In the genomic region with DNA sequence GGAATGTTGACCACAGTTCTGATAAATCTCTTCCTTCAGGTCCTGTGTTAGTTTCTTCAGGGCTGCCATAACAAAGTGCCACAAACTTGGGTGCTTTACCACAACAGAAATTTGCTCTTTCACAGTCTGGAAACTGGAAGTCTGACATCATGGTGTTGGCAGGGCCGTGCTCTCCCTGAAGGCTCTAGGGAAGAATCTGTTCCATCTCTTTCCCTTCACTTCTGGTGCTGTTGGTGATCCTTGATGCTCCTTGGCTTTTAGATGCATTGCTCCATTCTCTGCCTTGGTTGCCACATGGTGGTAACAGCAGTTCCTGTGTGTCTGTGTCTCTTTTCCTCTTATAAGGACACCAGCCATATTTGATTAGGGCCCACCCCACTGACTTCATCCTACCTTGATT, we compare ENCODE assay signal across 25 cellular contexts. TPM values are rescaled to one million over a fixed set of nuclear protein-coding genes. Genes with fewer than 3 reads are reported as not detected.
A peak's percentile ranks its signal among the peaks of the same experiment; 100 is the strongest.
DNase-seq lines count a peak whose midpoint lies in the region; ATAC-seq, FAIRE-seq and TF ChIP-seq lines count a peak whose summit lies in the region.
"Had no signal": no experiment of that assay in that cellular context is flagged by ENCODE, and none has a peak within 500 bp of the region (broad histone marks: within the 10 kb centered on the region; RNA-seq: fewer than 3 reads in every experiment).

No MANE protein-coding gene starts in this region.

- H3K4me3 ChIP-seq in HEK293 (ENCODE audit: low read depth, low read length) (no peak overlapping the region), astrocyte (ENCODE audit: insufficient read depth, low read depth, low read length) (no peak overlapping the region)
- H3K4me3 ChIP-seq: spleen had no signal

- BruUV-seq in Calu3 (replicated peaks; lab: Mats Ljungman, UMichigan) = no TSS peak

- H3K9ac ChIP-seq in astrocyte (ENCODE audit: low read length) = no peak overlapping the region
- H3K9ac ChIP-seq: parathyroid adenoma had no signal

- DNase-seq in Calu3 = no peak
- no peak for DNase-seq in astrocyte (ENCODE audit: low read depth)
- no peak for DNase-seq in nephron progenitor cell
- DNase-seq in stimulated activated naive B cell treated with anti-CD40 and anti-IgM and Interleukin-4, amounts not matched to agents 10 μg/mL and 1 μg/mL and 100 μg/mL, for 72 hours = no peak
- DNase-seq: activated CD4-positive, alpha-beta T cell treated with anti-CD3 and anti-CD28 coated beads for 48 hours; activated naive CD4-positive, alpha-beta T cell treated with anti-CD3 and anti-CD28 coated beads, Interleukin-2, amount 10 ng/mL, durations not matched to agents 7 days and 5 days; C1 segment of cervical spinal cord; H9; hypothalamus; NCI-H1092 treated with DMSO at 0.1 percent for 48 hours; NCI-H1694 treated with DMSO at 0.1 percent for 48 hours; NCI-H2171; NCI-H510A; right cardiac atrium; RPMI8226; spleen; stimulated activated CD4-positive, alpha-beta T cell treated with anti-CD3 and anti-CD28 coated beads, Interleukin-2, amount 100 ng/mL, for 24 hours; stimulated activated naive CD8-positive, alpha-beta T cell treated with anti-CD3 and anti-CD28 coated beads, Interleukin-15, amount 100 ng/mL, for 72 hours had no signal

- H3K4me1 ChIP-seq in HEK293 (ENCODE audit: control insufficient read depth, insufficient read depth, low read length) (peaks cover 20% of the 10 kb centered on the region), astrocyte (ENCODE audit: insufficient read depth, low read length) (peaks cover 37% of the 10 kb centered on the region)
- H3K4me1 ChIP-seq: parathyroid adenoma, spleen had no signal

- H2AFZ ChIP-seq in astrocyte (ENCODE audit: low read depth, low read length) = no peak overlapping the region
- H2AFZ ChIP-seq: parathyroid adenoma had no signal

- ATAC-seq in HG03442 (IDR thresholded peaks at IDR 0.05; ENCODE audit: unreplicated experiment) (no peak), HG03095 (IDR thresholded peaks at IDR 0.05; ENCODE audit: unreplicated experiment) (no peak)
- no peak for ATAC-seq in stimulated activated naive B cell treated with anti-CD40 and anti-IgM and Interleukin-4, amounts not matched to agents 10 μg/mL and 1 μg/mL and 100 μg/mL, for 72 hours (replicated peaks)
- ATAC-seq: activated T-helper 17 cell treated with anti-CD3 and anti-CD28 coated beads, Interleukin-2, amount 50 U/mL, for 72 hours; right cardiac atrium; stimulated activated naive CD8-positive, alpha-beta T cell treated with anti-CD3 and anti-CD28 coated beads, Interleukin-15, amount 100 ng/mL, for 72 hours had no signal

- H3K4me2 ChIP-seq in astrocyte (ENCODE audit: low read length) = no peak overlapping the region

- FAIRE-seq in astrocyte (lab: Jason Lieb, UNC) = no peak
- FAIRE-seq: GM12892 had no signal

- H3K27ac ChIP-seq in HEK293 (ENCODE audit: extremely low read depth, low read depth, low read length) = no peak overlapping the region
- peak overlapping the region; percentile 25 for H3K27ac ChIP-seq in astrocyte (ENCODE audit: low read depth, low read length)
- H3K27ac ChIP-seq: parathyroid adenoma, spleen had no signal

- peaks cover 70% of the 10 kb centered on the region for H4K20me1 ChIP-seq in astrocyte (ENCODE audit: insufficient read depth, low read length)

- H3K36me3 Mint-ChIP-seq in Calu3 (ENCODE audit: insufficient read depth, unreplicated experiment) = peaks cover 51% of the 10 kb centered on the region
- H3K36me3 Mint-ChIP-seq in astrocyte (ENCODE audit: low read depth, unreplicated experiment) = peaks cover 12% of the 10 kb centered on the region
- peaks cover 85% of the 10 kb centered on the region for H3K36me3 Mint-ChIP-seq in nephron progenitor cell (ENCODE audit: low read depth)
- no peaks in the 10 kb centered on the region for H3K36me3 Mint-ChIP-seq in stimulated activated naive B cell treated with anti-CD40 and anti-IgM and Interleukin-4, amounts not matched to agents 10 μg/mL and 1 μg/mL and 100 μg/mL, for 72 hours
- H3K36me3 Mint-ChIP-seq: activated naive CD4-positive, alpha-beta T cell treated with anti-CD3 and anti-CD28 coated beads, Interleukin-2, amount 10 ng/mL, durations not matched to agents 7 days and 5 days had no signal

- CTCF ChIA-PET in Calu3 (lab: Charles Lee) = no interaction called here
- CTCF ChIA-PET in HEK293 (lab: Yijun Ruan, JAX) = no interaction called here

- peaks cover 0 to 4% of the 10 kb centered on the region in 2 experiments; a peak in 1 of 3 replicates for H3K36me3 ChIP-seq in HEK293 (ENCODE audit: control insufficient read depth in 2 of 2, insufficient read depth in 1 of 2, low read length in 2 of 2)
- H3K36me3 ChIP-seq in astrocyte (ENCODE audit: insufficient read depth, low read length) = peaks cover 64% of the 10 kb centered on the region
- H3K36me3 ChIP-seq: spleen had no signal

- TF ChIP-seq CTCF in Calu3 (IDR thresholded peaks at IDR 0.05; ENCODE audit: unreplicated experiment) (no peak), HEK293 (tag by site-specific recombination; IDR thresholded peaks at IDR 0.05) (no peak), astrocyte (IDR thresholded peaks at IDR 0.05; ENCODE audit: insufficient read depth, low read depth, low read length) (no peak), nephron progenitor cell (IDR thresholded peaks at IDR 0.05) (no peak)

- no peak overlapping the region for H3K4me3 Mint-ChIP-seq in Calu3 (ENCODE audit: low read depth, unreplicated experiment)
- no peak overlapping the region for H3K4me3 Mint-ChIP-seq in astrocyte (ENCODE audit: unreplicated experiment)
- H3K4me3 Mint-ChIP-seq in nephron progenitor cell = no peak overlapping the region
- H3K4me3 Mint-ChIP-seq in stimulated activated naive B cell treated with anti-CD40 and anti-IgM and Interleukin-4, amounts not matched to agents 10 μg/mL and 1 μg/mL and 100 μg/mL, for 72 hours = no peak overlapping the region
- H3K4me3 Mint-ChIP-seq: activated naive CD4-positive, alpha-beta T cell treated with anti-CD3 and anti-CD28 coated beads, Interleukin-2, amount 10 ng/mL, durations not matched to agents 7 days and 5 days; activated T-helper 17 cell treated with anti-CD3 and anti-CD28 coated beads, Interleukin-2, amount 50 U/mL, for 72 hours; brain; H9; stimulated activated naive CD8-positive, alpha-beta T cell treated with anti-CD3 and anti-CD28 coated beads, Interleukin-15, amount 100 ng/mL, for 72 hours had no signal

- H3K79me2 ChIP-seq in astrocyte (ENCODE audit: insufficient read depth, low read length) = peaks cover 99% of the 10 kb centered on the region
- H3K79me2 ChIP-seq: parathyroid adenoma had no signal

- H3K27me3 ChIP-seq in astrocyte (ENCODE audit: insufficient read depth, low read length) = no peaks in the 10 kb centered on the region
- H3K27me3 ChIP-seq: spleen had no signal

- intact Hi-C loops in Calu3 (cut with micrococcal nuclease; ENCODE audit: unreplicated experiment) = no loop called here

- no peaks in the 10 kb centered on the region for H3K9me3 ChIP-seq in HEK293 (ENCODE audit: control insufficient read depth, insufficient read depth, low read depth, low read length)
- H3K9me3 ChIP-seq in astrocyte (ENCODE audit: insufficient read depth, low read depth, low read length) = no peaks in the 10 kb centered on the region
- H3K9me3 ChIP-seq: spleen had no signal

- POLR2A ChIA-PET in HEK293 (lab: Yijun Ruan, JAX) = interaction anchor here (1.1 kb wide), 1 partner anchor 8 kb away, joined by 3 read pairs; no protein-coding TSS in a partner anchor

- H3K4me1 Mint-ChIP-seq in Calu3 (ENCODE audit: low read depth, unreplicated experiment) (peaks cover 45% of the 10 kb centered on the region), astrocyte (ENCODE audit: low read depth, unreplicated experiment) (peaks cover 41% of the 10 kb centered on the region), nephron progenitor cell (peaks cover 52% of the 10 kb centered on the region)
- H3K4me1 Mint-ChIP-seq in stimulated activated naive B cell treated with anti-CD40 and anti-IgM and Interleukin-4, amounts not matched to agents 10 μg/mL and 1 μg/mL and 100 μg/mL, for 72 hours = no peaks in the 10 kb centered on the region
- H3K4me1 Mint-ChIP-seq: activated naive CD4-positive, alpha-beta T cell treated with anti-CD3 and anti-CD28 coated beads, Interleukin-2, amount 10 ng/mL, durations not matched to agents 7 days and 5 days; activated T-helper 17 cell treated with anti-CD3 and anti-CD28 coated beads, Interleukin-2, amount 50 U/mL, for 72 hours; stimulated activated naive CD8-positive, alpha-beta T cell treated with anti-CD3 and anti-CD28 coated beads, Interleukin-15, amount 100 ng/mL, for 72 hours had no signal

- H3K9me3 Mint-ChIP-seq in Calu3 (ENCODE audit: low read depth, unreplicated experiment) (no peaks in the 10 kb centered on the region), astrocyte (ENCODE audit: unreplicated experiment) (no peaks in the 10 kb centered on the region), nephron progenitor cell (no peaks in the 10 kb centered on the region)
- H3K9me3 Mint-ChIP-seq in stimulated activated naive B cell treated with anti-CD40 and anti-IgM and Interleukin-4, amounts not matched to agents 10 μg/mL and 1 μg/mL and 100 μg/mL, for 72 hours = no peaks in the 10 kb centered on the region
- H3K9me3 Mint-ChIP-seq: activated naive CD4-positive, alpha-beta T cell treated with anti-CD3 and anti-CD28 coated beads, Interleukin-2, amount 10 ng/mL, durations not matched to agents 7 days and 5 days; activated T-helper 17 cell treated with anti-CD3 and anti-CD28 coated beads, Interleukin-2, amount 50 U/mL, for 72 hours; brain; H9; stimulated activated naive CD8-positive, alpha-beta T cell treated with anti-CD3 and anti-CD28 coated beads, Interleukin-15, amount 100 ng/mL, for 72 hours had no signal

- H3K27ac Mint-ChIP-seq in Calu3 (ENCODE audit: unreplicated experiment) = peak overlapping the region; percentile 5
- peak overlapping the region; percentile 70 for H3K27ac Mint-ChIP-seq in astrocyte (ENCODE audit: unreplicated experiment)
- H3K27ac Mint-ChIP-seq in nephron progenitor cell = peak overlapping the region; percentile 95
- H3K27ac Mint-ChIP-seq in stimulated activated naive B cell treated with anti-CD40 and anti-IgM and Interleukin-4, amounts not matched to agents 10 μg/mL and 1 μg/mL and 100 μg/mL, for 72 hours = no peak overlapping the region
- H3K27ac Mint-ChIP-seq: activated naive CD4-positive, alpha-beta T cell treated with anti-CD3 and anti-CD28 coated beads, Interleukin-2, amount 10 ng/mL, durations not matched to agents 7 days and 5 days; activated T-helper 17 cell treated with anti-CD3 and anti-CD28 coated beads, Interleukin-2, amount 50 U/mL, for 72 hours; brain; H9; stimulated activated naive CD8-positive, alpha-beta T cell treated with anti-CD3 and anti-CD28 coated beads, Interleukin-15, amount 100 ng/mL, for 72 hours had no signal

- H3K27me3 Mint-ChIP-seq in Calu3 (ENCODE audit: unreplicated experiment) = no peaks in the 10 kb centered on the region
- H3K27me3 Mint-ChIP-seq in astrocyte (ENCODE audit: low read depth, unreplicated experiment) = no peaks in the 10 kb centered on the region
- no peaks in the 10 kb centered on the region for H3K27me3 Mint-ChIP-seq in nephron progenitor cell (ENCODE audit: low read depth, poor library complexity)
- no peaks in the 10 kb centered on the region for H3K27me3 Mint-ChIP-seq in stimulated activated naive B cell treated with anti-CD40 and anti-IgM and Interleukin-4, amounts not matched to agents 10 μg/mL and 1 μg/mL and 100 μg/mL, for 72 hours
- H3K27me3 Mint-ChIP-seq: activated naive CD4-positive, alpha-beta T cell treated with anti-CD3 and anti-CD28 coated beads, Interleukin-2, amount 10 ng/mL, durations not matched to agents 7 days and 5 days; brain; stimulated activated naive CD8-positive, alpha-beta T cell treated with anti-CD3 and anti-CD28 coated beads, Interleukin-15, amount 100 ng/mL, for 72 hours had no signal

RNA-seq across cellular contexts. Expression of gene HMGA2, which starts 32.2 kb away (rescaled TPM):
- total RNA-seq in Calu3 (2022) (46.7 and 47.8 TPM in 2 replicates), astrocyte (199 and 214 TPM in 2 replicates)
- total RNA-seq: activated T-helper 17 cell treated with anti-CD3 and anti-CD28 coated beads, Interleukin-2, amount 50 U/mL, for 72 hours; right cardiac atrium had no signal
